17 cellular contexts compared by ENCODE assay signal in the genomic region with DNA sequence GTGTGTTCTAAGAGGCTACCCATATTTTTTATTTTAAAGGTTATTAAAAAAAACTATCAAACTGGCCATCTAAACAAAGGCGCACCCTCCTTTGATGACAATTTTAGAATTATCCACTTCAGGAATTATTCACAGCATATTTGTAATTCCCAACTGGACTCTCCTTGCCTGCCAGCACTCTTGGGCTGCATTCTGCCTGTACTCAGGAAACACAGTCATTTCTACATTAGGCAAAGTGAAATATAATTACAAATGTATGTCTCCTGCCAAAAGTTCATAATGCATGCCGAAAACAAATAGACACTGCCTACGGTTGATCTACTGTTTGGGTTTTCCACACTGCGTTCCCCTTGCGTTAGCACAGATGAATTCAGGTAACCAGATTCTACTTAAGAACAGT. TPM values are rescaled to one million over a fixed set of nuclear protein-coding genes. Genes with fewer than 3 reads are reported as not detected.
DNase-seq lines count a peak whose midpoint lies in the region; ATAC-seq and TF ChIP-seq lines count a peak whose summit lies in the region.
"Had no signal": no experiment of that assay in that cellular context is flagged by ENCODE, and none has a peak within 500 bp of the region (broad histone marks: within the 10 kb centered on the region; RNA-seq: fewer than 3 reads in every experiment).

No MANE protein-coding gene starts in this region.

- H3K4me2 ChIP-seq in hepatocyte (peak overlapping the region; percentile 75), PC-9 (no peak overlapping the region)

- intact Hi-C loops in thyroid gland (cut with DNase I) (no loop called here), PC-9 (cut with micrococcal nuclease; ENCODE audit: unreplicated experiment) (no loop called here)

- BruUV-seq in PC-9 (replicated peaks; lab: Mats Ljungman, UMichigan) = no TSS peak

- H3K4me1 ChIP-seq in hepatocyte (ENCODE audit: insufficient read depth) (no peaks in the 10 kb centered on the region), thyroid gland (peaks cover 0 to 2% of the 10 kb centered on the region in 2 donors), PC-9 (replicated peaks; ENCODE audit: insufficient read depth) (no peaks in the 10 kb centered on the region)

- 90% methylated on average over 5 of the region's 5 CpGs for WGBS in hepatocyte (ENCODE audit: low lambda C conversion rate, missing lambda C conversion rate)
- WGBS in thyroid gland, 2 donors = 71 to 80% methylated on average over 5 of the region's 5 CpGs

- H3K27me3 ChIP-seq in hepatocyte (peaks cover 6% of the 10 kb centered on the region), thyroid gland (no peaks in the 10 kb centered on the region), PC-9 (ENCODE audit: insufficient read depth, low read depth) (no peaks in the 10 kb centered on the region)

- TF ChIP-seq POLR2A in thyroid gland (IDR thresholded peaks at IDR 0.05) = no peak

- H3K36me3 ChIP-seq in hepatocyte (replicated peaks; ENCODE audit: insufficient read depth, low read depth) (no peaks in the 10 kb centered on the region), thyroid gland (no peaks in the 10 kb centered on the region), PC-9 (ENCODE audit: low read depth) (no peaks in the 10 kb centered on the region)

- no peaks in the 10 kb centered on the region for H3K9me3 ChIP-seq in hepatocyte (ENCODE audit: low read depth)
- H3K9me3 ChIP-seq in thyroid gland = no peaks in the 10 kb centered on the region
- no peaks in the 10 kb centered on the region for H3K9me3 ChIP-seq in PC-9 (ENCODE audit: insufficient read depth, low read depth)

- H4K20me1 ChIP-seq in hepatocyte (ENCODE audit: insufficient read depth, poor library complexity, severe bottlenecking) (no peaks in the 10 kb centered on the region), PC-9 (ENCODE audit: insufficient read depth) (no peaks in the 10 kb centered on the region)

- H3K79me2 ChIP-seq in hepatocyte = peaks cover 21% of the 10 kb centered on the region
- no peaks in the 10 kb centered on the region for H3K79me2 ChIP-seq in PC-9 (ENCODE audit: low read depth)

- no peaks in the 10 kb centered on the region for H3F3A ChIP-seq in PC-9 (ENCODE audit: insufficient read depth, low read depth)

- POLR2A ChIA-PET in PC-9 (lab: Charles Lee; ENCODE audit: unreplicated experiment) = no interaction called here

- CTCF ChIA-PET in PC-9 (lab: Charles Lee) = no interaction called here

- no peaks in the 10 kb centered on the region for H3K9me2 ChIP-seq in hepatocyte (replicated peaks; ENCODE audit: insufficient read depth)
- H3K9me2 ChIP-seq in PC-9 (ENCODE audit: insufficient read depth) = no peaks in the 10 kb centered on the region

- H3K4me3 ChIP-seq in WI38 (ENCODE audit: low read depth, low read length) (peak overlapping the region; percentile 92), hepatocyte (no peak overlapping the region), thyroid gland (replicated peaks in 1 of 3) (no peak overlapping the region), PC-9 (no peak overlapping the region)
- H3K4me3 ChIP-seq: K562 had no signal

- peak; percentile 31 for DNase-seq in NCI-H1092 treated with DMSO at 0.1 percent for 48 hours (lab: John Stamatoyannopoulos, UW)
- DNase-seq in NCI-H1092 (lab: John Stamatoyannopoulos, UW) = no peak
- DNase-seq in hepatocyte (ENCODE audit: low spot score) = no peak
- DNase-seq in thyroid gland = no peak
- DNase-seq in PC-9 = no peak
- DNase-seq in H4 (ENCODE audit: low spot score) = no peak
- DNase-seq: 8988T, anterior cingulate cortex, NCI-H1694 treated with DMSO at 0.1 percent for 48 hours, T-helper 9 cell had no signal

- ATAC-seq in GM21723 (IDR thresholded peaks at IDR 0.05; ENCODE audit: unreplicated experiment) = no peak
- ATAC-seq: K562; natural killer cell treated with Interleukin-12 subunit alpha and Interleukin-12 subunit beta and Interleukin-15 and Interleukin-18, amount 100 ng/mL, for 72 hours; sciatic nerve had no signal

- no peak overlapping the region for H2AFZ ChIP-seq in hepatocyte
- no peak overlapping the region for H2AFZ ChIP-seq in PC-9

- H3K27ac ChIP-seq in hepatocyte (no peak overlapping the region), thyroid gland (peak overlapping the region in 2 of 3 donors; percentile 13 to 68), PC-9 (no peak overlapping the region)
- H3K27ac ChIP-seq: RWPE1 had no signal

- TF ChIP-seq CTCF in WI38 (IDR thresholded peaks at IDR 0.05; ENCODE audit: low read depth, low read length) = no peak
- no peak for TF ChIP-seq CTCF in hepatocyte (IDR thresholded peaks at IDR 0.05; ENCODE audit: poor library complexity)
- TF ChIP-seq CTCF in thyroid gland (IDR thresholded peaks at IDR 0.05) = no peak
- no peak for TF ChIP-seq CTCF in PC-9 (conservative IDR thresholded peaks at IDR 0.05)

RNA-seq across cellular contexts. Expression of a gene that starts 2.0 kb away (rescaled TPM):
- 29.7 and 33.2 TPM in 2 replicates for total RNA-seq in hepatocyte
- polyA plus RNA-seq in hepatocyte = 13.4 and 13.9 TPM in 2 replicates
- 10 to 100 TPM in 3 of 4 donors, 1 to 10 TPM in 1; 9.7 to 31.4 (median 12.6) TPM for total RNA-seq in thyroid gland
- total RNA-seq in PC-9 (2021) = not detected in 2 replicates
- total RNA-seq in H4 (2014; rRNA removed; shearing (Covaris generic)) = 75.8 and 80.5 TPM in 2 replicates
- total RNA-seq: activated T-helper 1 cell treated with anti-CD3 and anti-CD28 coated beads, Interleukin-12 subunit alpha, Interleukin-12 subunit beta, Interleukin-2, Interleukin-4 antibody, amounts not matched to agents 30 ng/mL and 10 ng/mL and 1 ng/mL, durations not matched to agents 14 hours and 24 hours and 36 hours had no signal
- polyA plus RNA-seq: K562 had no signal

Comparison
In these comparisons a context has a peak if more than half of its experiments do, and no peak if none do; other contexts are left out.
1. H3K27ac ChIP-seq: peak in thyroid gland (2 of 3); none in hepatocyte (single experiment) and PC-9 (single experiment).
2. RNA of a gene that starts 2.0 kb away (total RNA-seq): 75.8 to 80.5 TPM in H4, 29.7 to 33.2 TPM in hepatocyte and 9.7 to 31.4 TPM in thyroid gland; not detected in PC-9; every median in the first group is over 10 times any median in the second.